ENCODE assay signal across 1 cellular context in genomic region chrX:24025741-24026402, GRCh38.
A peak's percentile ranks its signal among the peaks of the same experiment; 100 is the strongest.
TF ChIP-seq lines count a peak whose summit lies in the region.

No MANE protein-coding gene starts in this region.

TF ChIP-seq in K562, 482 proteins besides CTCF, POLR2A, EP300 and RAD21 (continued from another document and continues in another):
- TF ChIP-seq RHOXF2B (CRISPR knock-in tag; conservative IDR thresholded peaks at IDR 0.05) (no peak), SMARCE1 (IDR thresholded peaks at IDR 0.05) (0 out of 2 replicates have a peak, but pooled peaks have one; percentile 14), CHAMP1 (IDR thresholded peaks at IDR 0.05) (no peak), ATF1 (CRISPR knock-in tag; IDR thresholded peaks at IDR 0.05) (no peak), ATF1 (tag; IDR thresholded peaks at IDR 0.05) (peak; percentile 92), PREB (CRISPR knock-in tag; IDR thresholded peaks at IDR 0.05) (no peak), MYNN (IDR thresholded peaks at IDR 0.05) (no peak), MYNN (CRISPR knock-in tag; IDR thresholded peaks at IDR 0.05) (no peak), ZNF41 (CRISPR knock-in tag; conservative IDR thresholded peaks at IDR 0.05) (no peak), ZBTB8A (IDR thresholded peaks at IDR 0.05; ENCODE audit: partially characterized antibody) (no peak), SFPQ (IDR thresholded peaks at IDR 0.05; ENCODE audit: low read depth, low read length) (no peak), ZNF551 (CRISPR knock-in tag; IDR thresholded peaks at IDR 0.05) (no peak), TAF7 (tag; IDR thresholded peaks at IDR 0.05) (peak; percentile 16; the same call in 1 of the 2 replicates), FOXA1 (IDR thresholded peaks at IDR 0.05; ENCODE audit: borderline replicate concordance) (no peak), PURB (CRISPR knock-in tag; IDR thresholded peaks at IDR 0.05; ENCODE audit: low read depth) (no peak), NR4A1 (CRISPR knock-in tag; IDR thresholded peaks at IDR 0.05) (no peak), NR4A1 (tag; IDR thresholded peaks at IDR 0.05) (no peak), TEAD4 (IDR thresholded peaks at IDR 0.05; ENCODE audit: low read length) (no peak), TEAD4 (CRISPR knock-in tag; IDR thresholded peaks at IDR 0.05; ENCODE audit: borderline replicate concordance) (no peak), NCOA2 (IDR thresholded peaks at IDR 0.05; ENCODE audit: partially characterized antibody in 2 of 2) (no peak), MITF (IDR thresholded peaks at IDR 0.05) (no peak), EWSR1 (IDR thresholded peaks at IDR 0.05; ENCODE audit: borderline replicate concordance, low read depth, partially characterized antibody) (no peak), TCF3 (CRISPR knock-in tag; IDR thresholded peaks at IDR 0.05) (no peak), ZNF639 (CRISPR knock-in tag; conservative IDR thresholded peaks at IDR 0.05 in 1 of 2, IDR thresholded peaks at IDR 0.05 in 1 of 2) (peak in 1 of 2 experiments; percentile 88; a peak in 2 of 4 replicates), TAF1 (IDR thresholded peaks at IDR 0.05; ENCODE audit: control insufficient read depth, extremely low read depth, insufficient read depth, low read length, severe bottlenecking) (peak; percentile 58), ZNF253 (CRISPR knock-in tag; conservative IDR thresholded peaks at IDR 0.05) (no peak), KLF10 (CRISPR knock-in tag; IDR thresholded peaks at IDR 0.05) (no peak), HNRNPK (IDR thresholded peaks at IDR 0.05; ENCODE audit: low read depth, low read length, poor library complexity, severe bottlenecking) (peak; percentile 80), RBFOX2 (IDR thresholded peaks at IDR 0.05; ENCODE audit: low read depth, low read length) (peak; percentile 78), ZNF24 (IDR thresholded peaks at IDR 0.05) (no peak), NR1H2 (CRISPR knock-in tag; IDR thresholded peaks at IDR 0.05) (no peak), SMARCA4 (IDR thresholded peaks at IDR 0.05) (no peak; the same call in 1 of the 2 replicates), LARP7 (IDR thresholded peaks at IDR 0.05) (no peak), KDM2B (CRISPR knock-in tag; IDR thresholded peaks at IDR 0.05) (no peak), AFF1 (IDR thresholded peaks at IDR 0.05; ENCODE audit: low read depth in 1 of 2, partially characterized antibody in 2 of 2) (peak in 1 of 2 experiments; percentile 15), ELF4 (CRISPR knock-in tag; IDR thresholded peaks at IDR 0.05) (no peak), ZNF217 (CRISPR knock-in tag; IDR thresholded peaks at IDR 0.05) (no peak), RBM17 (IDR thresholded peaks at IDR 0.05; ENCODE audit: borderline replicate concordance, low read depth, low read length) (no peak), SIN3B (IDR thresholded peaks at IDR 0.05; ENCODE audit: low read depth) (peak; percentile 47; the same call in 1 of the 2 replicates), GABPB1 (CRISPR knock-in tag; IDR thresholded peaks at IDR 0.05) (peak; percentile 34), IRF2 (CRISPR knock-in tag; IDR thresholded peaks at IDR 0.05) (no peak), HDAC6 (IDR thresholded peaks at IDR 0.05; ENCODE audit: low read depth, low read length) (no peak), MTA2 (IDR thresholded peaks at IDR 0.05; ENCODE audit: low read depth) (no peak), ZNF449 (CRISPR knock-in tag; IDR thresholded peaks at IDR 0.05) (no peak), ZNF436 (CRISPR knock-in tag; IDR thresholded peaks at IDR 0.05) (no peak), ZFP1 (CRISPR knock-in tag; IDR thresholded peaks at IDR 0.05) (no peak), RBM22 (IDR thresholded peaks at IDR 0.05; ENCODE audit: low read depth, low read length, poor library complexity, severe bottlenecking) (peak; percentile 71), PPARD (CRISPR knock-in tag; IDR thresholded peaks at IDR 0.05) (no peak), OTX1 (CRISPR knock-in tag; IDR thresholded peaks at IDR 0.05) (no peak), CBFB (CRISPR knock-in tag; IDR thresholded peaks at IDR 0.05) (no peak), PTTG1 (tag; IDR thresholded peaks at IDR 0.05; ENCODE audit: low read depth) (no peak), ZBTB34 (CRISPR knock-in tag; IDR thresholded peaks at IDR 0.05) (no peak), NEUROD1 (IDR thresholded peaks at IDR 0.05; ENCODE audit: borderline replicate concordance, low read depth, low read length, partially characterized antibody) (no peak)
